ENCODE assay signal across 1 cellular context in genomic region chr5:56641635-56642255, GRCh38.
TF ChIP-seq lines count a peak whose summit lies in the region.

No MANE protein-coding gene starts in this region.

TF ChIP-seq in GM23338, 12 proteins besides CTCF, POLR2A, EP300 and RAD21 (continued from another document):
- TF ChIP-seq, protein P1, sequence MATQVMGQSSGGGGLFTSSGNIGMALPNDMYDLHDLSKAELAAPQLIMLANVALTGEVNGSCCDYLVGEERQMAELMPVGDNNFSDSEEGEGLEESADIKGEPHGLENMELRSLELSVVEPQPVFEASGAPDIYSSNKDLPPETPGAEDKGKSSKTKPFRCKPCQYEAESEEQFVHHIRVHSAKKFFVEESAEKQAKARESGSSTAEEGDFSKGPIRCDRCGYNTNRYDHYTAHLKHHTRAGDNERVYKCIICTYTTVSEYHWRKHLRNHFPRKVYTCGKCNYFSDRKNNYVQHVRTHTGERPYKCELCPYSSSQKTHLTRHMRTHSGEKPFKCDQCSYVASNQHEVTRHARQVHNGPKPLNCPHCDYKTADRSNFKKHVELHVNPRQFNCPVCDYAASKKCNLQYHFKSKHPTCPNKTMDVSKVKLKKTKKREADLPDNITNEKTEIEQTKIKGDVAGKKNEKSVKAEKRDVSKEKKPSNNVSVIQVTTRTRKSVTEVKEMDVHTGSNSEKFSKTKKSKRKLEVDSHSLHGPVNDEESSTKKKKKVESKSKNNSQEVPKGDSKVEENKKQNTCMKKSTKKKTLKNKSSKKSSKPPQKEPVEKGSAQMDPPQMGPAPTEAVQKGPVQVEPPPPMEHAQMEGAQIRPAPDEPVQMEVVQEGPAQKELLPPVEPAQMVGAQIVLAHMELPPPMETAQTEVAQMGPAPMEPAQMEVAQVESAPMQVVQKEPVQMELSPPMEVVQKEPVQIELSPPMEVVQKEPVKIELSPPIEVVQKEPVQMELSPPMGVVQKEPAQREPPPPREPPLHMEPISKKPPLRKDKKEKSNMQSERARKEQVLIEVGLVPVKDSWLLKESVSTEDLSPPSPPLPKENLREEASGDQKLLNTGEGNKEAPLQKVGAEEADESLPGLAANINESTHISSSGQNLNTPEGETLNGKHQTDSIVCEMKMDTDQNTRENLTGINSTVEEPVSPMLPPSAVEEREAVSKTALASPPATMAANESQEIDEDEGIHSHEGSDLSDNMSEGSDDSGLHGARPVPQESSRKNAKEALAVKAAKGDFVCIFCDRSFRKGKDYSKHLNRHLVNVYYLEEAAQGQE (IDR thresholded peaks at IDR 0.05; ENCODE audit: unreplicated experiment): no peak
- TF ChIP-seq JUNB (IDR thresholded peaks at IDR 0.05; ENCODE audit: unreplicated experiment): no peak
- TF ChIP-seq, protein P2, sequence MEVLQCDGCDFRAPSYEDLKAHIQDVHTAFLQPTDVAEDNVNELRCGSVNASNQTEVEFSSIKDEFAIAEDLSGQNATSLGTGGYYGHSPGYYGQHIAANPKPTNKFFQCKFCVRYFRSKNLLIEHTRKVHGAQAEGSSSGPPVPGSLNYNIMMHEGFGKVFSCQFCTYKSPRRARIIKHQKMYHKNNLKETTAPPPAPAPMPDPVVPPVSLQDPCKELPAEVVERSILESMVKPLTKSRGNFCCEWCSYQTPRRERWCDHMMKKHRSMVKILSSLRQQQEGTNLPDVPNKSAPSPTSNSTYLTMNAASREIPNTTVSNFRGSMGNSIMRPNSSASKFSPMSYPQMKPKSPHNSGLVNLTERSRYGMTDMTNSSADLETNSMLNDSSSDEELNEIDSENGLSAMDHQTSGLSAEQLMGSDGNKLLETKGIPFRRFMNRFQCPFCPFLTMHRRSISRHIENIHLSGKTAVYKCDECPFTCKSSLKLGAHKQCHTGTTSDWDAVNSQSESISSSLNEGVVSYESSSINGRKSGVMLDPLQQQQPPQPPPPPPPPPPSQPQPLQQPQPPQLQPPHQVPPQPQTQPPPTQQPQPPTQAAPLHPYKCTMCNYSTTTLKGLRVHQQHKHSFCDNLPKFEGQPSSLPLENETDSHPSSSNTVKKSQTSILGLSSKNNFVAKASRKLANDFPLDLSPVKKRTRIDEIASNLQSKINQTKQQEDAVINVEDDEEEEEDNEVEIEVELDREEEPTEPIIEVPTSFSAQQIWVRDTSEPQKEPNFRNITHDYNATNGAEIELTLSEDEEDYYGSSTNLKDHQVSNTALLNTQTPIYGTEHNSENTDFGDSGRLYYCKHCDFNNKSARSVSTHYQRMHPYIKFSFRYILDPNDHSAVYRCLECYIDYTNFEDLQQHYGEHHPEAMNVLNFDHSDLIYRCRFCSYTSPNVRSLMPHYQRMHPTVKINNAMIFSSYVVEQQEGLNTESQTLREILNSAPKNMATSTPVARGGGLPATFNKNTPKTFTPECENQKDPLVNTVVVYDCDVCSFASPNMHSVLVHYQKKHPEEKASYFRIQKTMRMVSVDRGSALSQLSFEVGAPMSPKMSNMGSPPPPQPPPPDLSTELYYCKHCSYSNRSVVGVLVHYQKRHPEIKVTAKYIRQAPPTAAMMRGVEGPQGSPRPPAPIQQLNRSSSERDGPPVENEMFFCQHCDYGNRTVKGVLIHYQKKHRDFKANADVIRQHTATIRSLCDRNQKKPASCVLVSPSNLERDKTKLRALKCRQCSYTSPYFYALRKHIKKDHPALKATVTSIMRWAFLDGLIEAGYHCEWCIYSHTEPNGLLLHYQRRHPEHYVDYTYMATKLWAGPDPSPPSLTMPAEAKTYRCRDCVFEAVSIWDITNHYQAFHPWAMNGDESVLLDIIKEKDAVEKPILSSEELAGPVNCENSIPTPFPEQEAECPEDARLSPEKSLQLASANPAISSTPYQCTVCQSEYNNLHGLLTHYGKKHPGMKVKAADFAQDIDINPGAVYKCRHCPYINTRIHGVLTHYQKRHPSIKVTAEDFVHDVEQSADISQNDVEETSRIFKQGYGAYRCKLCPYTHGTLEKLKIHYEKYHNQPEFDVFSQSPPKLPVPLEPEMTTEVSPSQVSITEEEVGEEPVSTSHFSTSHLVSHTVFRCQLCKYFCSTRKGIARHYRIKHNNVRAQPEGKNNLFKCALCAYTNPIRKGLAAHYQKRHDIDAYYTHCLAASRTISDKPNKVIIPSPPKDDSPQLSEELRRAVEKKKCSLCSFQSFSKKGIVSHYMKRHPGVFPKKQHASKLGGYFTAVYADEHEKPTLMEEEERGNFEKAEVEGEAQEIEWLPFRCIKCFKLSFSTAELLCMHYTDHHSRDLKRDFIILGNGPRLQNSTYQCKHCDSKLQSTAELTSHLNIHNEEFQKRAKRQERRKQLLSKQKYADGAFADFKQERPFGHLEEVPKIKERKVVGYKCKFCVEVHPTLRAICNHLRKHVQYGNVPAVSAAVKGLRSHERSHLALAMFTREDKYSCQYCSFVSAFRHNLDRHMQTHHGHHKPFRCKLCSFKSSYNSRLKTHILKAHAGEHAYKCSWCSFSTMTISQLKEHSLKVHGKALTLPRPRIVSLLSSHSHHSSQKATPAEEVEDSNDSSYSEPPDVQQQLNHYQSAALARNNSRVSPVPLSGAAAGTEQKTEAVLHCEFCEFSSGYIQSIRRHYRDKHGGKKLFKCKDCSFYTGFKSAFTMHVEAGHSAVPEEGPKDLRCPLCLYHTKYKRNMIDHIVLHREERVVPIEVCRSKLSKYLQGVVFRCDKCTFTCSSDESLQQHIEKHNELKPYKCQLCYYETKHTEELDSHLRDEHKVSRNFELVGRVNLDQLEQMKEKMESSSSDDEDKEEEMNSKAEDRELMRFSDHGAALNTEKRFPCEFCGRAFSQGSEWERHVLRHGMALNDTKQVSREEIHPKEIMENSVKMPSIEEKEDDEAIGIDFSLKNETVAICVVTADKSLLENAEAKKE (CRISPR knock-in tag; IDR thresholded peaks at IDR 0.05): no peak
- TF ChIP-seq NANOG (IDR thresholded peaks at IDR 0.05; ENCODE audit: borderline replicate concordance): no peak
- TF ChIP-seq ZNF114 (CRISPR knock-in tag; IDR thresholded peaks at IDR 0.05): no peak
- TF ChIP-seq ZNF331 (CRISPR knock-in tag; IDR thresholded peaks at IDR 0.05; ENCODE audit: low read depth): no peak
- TF ChIP-seq, protein P3, sequence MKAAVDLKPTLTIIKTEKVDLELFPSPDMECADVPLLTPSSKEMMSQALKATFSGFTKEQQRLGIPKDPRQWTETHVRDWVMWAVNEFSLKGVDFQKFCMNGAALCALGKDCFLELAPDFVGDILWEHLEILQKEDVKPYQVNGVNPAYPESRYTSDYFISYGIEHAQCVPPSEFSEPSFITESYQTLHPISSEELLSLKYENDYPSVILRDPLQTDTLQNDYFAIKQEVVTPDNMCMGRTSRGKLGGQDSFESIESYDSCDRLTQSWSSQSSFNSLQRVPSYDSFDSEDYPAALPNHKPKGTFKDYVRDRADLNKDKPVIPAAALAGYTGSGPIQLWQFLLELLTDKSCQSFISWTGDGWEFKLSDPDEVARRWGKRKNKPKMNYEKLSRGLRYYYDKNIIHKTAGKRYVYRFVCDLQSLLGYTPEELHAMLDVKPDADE (IDR thresholded peaks at IDR 0.05): no peak
